ENCODE assay signal across 8 cellular contexts in genomic region chr20:17610566-17611289, GRCh38. TPM values are rescaled to one million over a fixed set of nuclear protein-coding genes. Genes with fewer than 3 reads are reported as not detected.
DNase-seq lines count a peak whose midpoint lies in the region; ATAC-seq and TF ChIP-seq lines count a peak whose summit lies in the region.

No MANE protein-coding gene starts in this region.

- H3K27me3 ChIP-seq in HUES64 (ENCODE audit: insufficient read depth, low read length) (no peaks in the 10 kb centered on the region), heart right ventricle (no peaks in the 10 kb centered on the region)

- peak in 6 of 8 donors; percentile 0 to 31 (median 6) for ATAC-seq in heart right ventricle
- ATAC-seq in HG03108 (IDR thresholded peaks at IDR 0.05; ENCODE audit: unreplicated experiment), result no peak

- H3K36me3 ChIP-seq in HUES64 (ENCODE audit: insufficient read depth, low read length) (peaks cover 31% of the 10 kb centered on the region), heart right ventricle (peaks cover 0 to 81% (median 15%) of the 10 kb centered on the region in 9 donors)

- no peak overlapping the region for H3K9ac ChIP-seq in HUES64 (ENCODE audit: low read depth, low read length)

- H3K27ac ChIP-seq in HUES64 (ENCODE audit: low read depth, low read length) (peak overlapping the region; percentile 20; the same call in 1 of the 2 replicates), heart right ventricle (peak overlapping the region in 8 of 10 donors; percentile 33 to 66 (median 60))

- DNase-seq in activated T-cell treated with anti-CD3 and anti-CD28 coated beads for 48 hours (ENCODE audit: low read depth) (peak; percentile 38), heart right ventricle (no peak), NOMO-1 treated with DMSO at 0.1 percent for 48 hours (lab: John Stamatoyannopoulos, UW; ENCODE audit: unreplicated experiment) (no peak), NCI-H1105 treated with DMSO at 0.1 percent for 48 hours (lab: John Stamatoyannopoulos, UW) (no peak), germinal center (ENCODE audit: low spot score) (no peak)
- DNase-seq in stimulated activated CD4-positive, alpha-beta T cell treated with anti-CD3 and anti-CD28 coated beads, Interleukin-4, amount 100 ng/mL, for 1 hour, result peak; percentile 51

- H3K9me3 ChIP-seq in HUES64 (ENCODE audit: insufficient read depth, low read depth, low read length) (no peaks in the 10 kb centered on the region), heart right ventricle (no peaks in the 10 kb centered on the region)

- intact Hi-C loops in heart right ventricle (cut with DNase I), result loop anchor here in 7 of 10 donors (5.0 to 10.0 kb wide), 3 partner anchors 38 to 106 kb away; partner anchors contain the start of gene DSTN (in 3 of the 7)

- no peak overlapping the region for H3K4me3 ChIP-seq in HUES64 (ENCODE audit: low read length)
- H3K4me3 ChIP-seq in heart right ventricle, result no peak overlapping the region

- WGBS in HUES64, result 92% methylated on average over 19 of the region's 19 CpGs
- 51 to 65% methylated on average over 19 of the region's 19 CpGs for WGBS in heart right ventricle, 2 donors

- H3K4me1 ChIP-seq in HUES64 (ENCODE audit: insufficient read depth, low read length), result no peaks in the 10 kb centered on the region
- peaks cover 30 to 59% (median 47%) of the 10 kb centered on the region in 9 donors for H3K4me1 ChIP-seq in heart right ventricle

- TF ChIP-seq CTCF in heart right ventricle (IDR thresholded peaks at IDR 0.05), result no peak

RNA-seq across cellular contexts. Expression of gene DSTN, which starts 40.9 kb away (rescaled TPM):
- polyA plus RNA-seq in HUES64 (2013, experiment 1 of 2), result 223 TPM
- 225 TPM for polyA plus RNA-seq in HUES64 (2013, experiment 2 of 2)
- total RNA-seq in heart right ventricle, result 100 to 1,000 TPM; 353 to 802 (median 569) TPM
- 100 to 1,000 TPM; 261 to 538 TPM for polyA plus RNA-seq in heart right ventricle

Comparison
In these comparisons a context has a peak if more than half of its experiments do, and no peak if none do; other contexts are left out.
1. DNase-seq: peak in activated T-cell treated with anti-CD3 and anti-CD28 coated beads for 48 hours (single experiment) and stimulated activated CD4-positive, alpha-beta T cell treated with anti-CD3 and anti-CD28 coated beads, Interleukin-4, amount 100 ng/mL, for 1 hour (single experiment); none in heart right ventricle (0 of 2), NOMO-1 treated with DMSO at 0.1 percent for 48 hours (single experiment), NCI-H1105 treated with DMSO at 0.1 percent for 48 hours (single experiment) and germinal center (single experiment).